In the genomic region with DNA sequence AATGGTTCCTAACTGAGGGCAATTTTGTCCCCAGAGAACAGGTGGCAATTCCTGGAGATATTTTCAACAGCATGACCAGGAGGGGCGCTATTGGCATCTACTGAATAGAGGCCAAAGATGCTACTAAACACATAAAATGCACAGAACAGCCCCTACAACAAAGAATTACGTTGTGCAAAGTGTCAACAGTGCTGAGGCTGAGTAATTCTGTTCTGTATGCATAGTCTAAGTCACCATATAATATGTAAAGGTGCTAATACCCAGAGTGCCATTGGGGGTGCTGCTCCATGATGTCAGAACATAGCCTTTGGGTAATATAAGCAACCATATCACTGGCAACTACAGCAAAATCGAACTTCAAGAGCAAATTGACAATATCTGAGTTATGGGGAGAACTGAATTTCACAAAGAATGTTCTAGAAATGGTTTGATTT, we compare ENCODE assay signal across 1 cellular context.
TF ChIP-seq lines count a peak whose summit lies in the region.

No MANE protein-coding gene starts in this region.

TF ChIP-seq in HepG2, 621 proteins besides CTCF, POLR2A, EP300 and RAD21 (continued from another document):
- TF ChIP-seq ZNF12 (CRISPR knock-in tag; IDR thresholded peaks at IDR 0.05) (0 out of 2 replicates have a peak, but pooled peaks have one; percentile 31), SAP130 (CRISPR knock-in tag; IDR thresholded peaks at IDR 0.05; ENCODE audit: low read depth) (peak; percentile 45), BRD4 (CRISPR knock-in tag; IDR thresholded peaks at IDR 0.05) (no peak)
